8 cellular contexts compared by ENCODE assay signal in genomic region chr17:18224428-18225120, GRCh38. TPM values are rescaled to one million over a fixed set of nuclear protein-coding genes. Genes with fewer than 3 reads are reported as not detected.
DNase-seq lines count a peak whose midpoint lies in the region; ATAC-seq and TF ChIP-seq lines count a peak whose summit lies in the region.

No MANE protein-coding gene starts in this region.

- POLR2A ChIA-PET in activated CD8-positive, alpha-beta T cell treated with anti-CD3 and anti-CD28 coated beads, Interleukin-2, amount 10 ng/mL, durations not matched to agents 7 days and 5 days (lab: Charles Lee), result no interaction called here

- peak overlapping the region; percentile 83 for H3K4me3 Mint-ChIP-seq in HFFc6
- H3K4me3 Mint-ChIP-seq in activated CD8-positive, alpha-beta T cell treated with anti-CD3 and anti-CD28 coated beads, Interleukin-2, amount 10 ng/mL, durations not matched to agents 7 days and 5 days, result peak overlapping the region; percentile 59

- peak overlapping the region; percentile 98 for H3K4me3 ChIP-seq in right cardiac atrium (ENCODE audit: low read length)
- H3K4me3 ChIP-seq in skin epidermis, result peak overlapping the region in 5 of 7 experiments; percentile 9 to 63 (median 23)
- H3K4me3 ChIP-seq in lower leg skin (ENCODE audit: low read depth, poor library complexity, severe bottlenecking), result no peak overlapping the region

- intact Hi-C loops in right cardiac atrium (cut with DNase I), result no loop called here
- intact Hi-C loops in lower leg skin (cut with DNase I; ENCODE audit: low total_unique reads), result no loop called here

- no peaks in the 10 kb centered on the region for H3K9me3 ChIP-seq in right cardiac atrium (ENCODE audit: control insufficient read depth, low read length)

- peaks cover 53% of the 10 kb centered on the region for H3K4me1 Mint-ChIP-seq in HFFc6 (ENCODE audit: low read depth)
- peaks cover 28% of the 10 kb centered on the region for H3K4me1 Mint-ChIP-seq in activated CD8-positive, alpha-beta T cell treated with anti-CD3 and anti-CD28 coated beads, Interleukin-2, amount 10 ng/mL, durations not matched to agents 7 days and 5 days (ENCODE audit: low read depth)

- H3K36me3 Mint-ChIP-seq in HFFc6 (ENCODE audit: low read depth), result peaks cover 6% of the 10 kb centered on the region
- H3K36me3 Mint-ChIP-seq in activated CD8-positive, alpha-beta T cell treated with anti-CD3 and anti-CD28 coated beads, Interleukin-2, amount 10 ng/mL, durations not matched to agents 7 days and 5 days (ENCODE audit: low read depth), result no peaks in the 10 kb centered on the region

- H3K27ac ChIP-seq in right cardiac atrium (ENCODE audit: low read length) (peak overlapping the region; percentile 62), skin epidermis (peak overlapping the region in 8 of 21 experiments; percentile 25 to 82 (median 49))

- WGBS in right cardiac atrium, result 36% methylated on average over 21 of the region's 21 CpGs
- 45 to 48% methylated on average over 21 of the region's 21 CpGs for WGBS in lower leg skin, 2 donors

- H3K27me3 ChIP-seq in right cardiac atrium (ENCODE audit: control insufficient read depth, insufficient read depth), result no peaks in the 10 kb centered on the region

- H3K9me3 Mint-ChIP-seq in HFFc6, result no peaks in the 10 kb centered on the region
- H3K9me3 Mint-ChIP-seq in activated CD8-positive, alpha-beta T cell treated with anti-CD3 and anti-CD28 coated beads, Interleukin-2, amount 10 ng/mL, durations not matched to agents 7 days and 5 days (ENCODE audit: insufficient read depth), result no peaks in the 10 kb centered on the region

- DNase-seq in HFFc6 (no peak), right cardiac atrium (peak; percentile 60 to 81 (median 79)), lower leg skin (ENCODE audit: low spot score in 2 of 2) (no peak), RPMI8226 (no peak)
- no peak for DNase-seq in activated CD8-positive, alpha-beta T cell treated with anti-CD3 and anti-CD28 coated beads, Interleukin-2, amount 10 ng/mL, durations not matched to agents 7 days and 5 days

- no peak for ATAC-seq in activated CD8-positive, alpha-beta T cell treated with anti-CD3 and anti-CD28 coated beads, Interleukin-2, amount 10 ng/mL, durations not matched to agents 7 days and 5 days
- ATAC-seq in right cardiac atrium (peak; percentile 61 to 67), HG03432 (IDR thresholded peaks at IDR 0.05; ENCODE audit: unreplicated experiment) (no peak), GM19397 (IDR thresholded peaks at IDR 0.05; ENCODE audit: unreplicated experiment) (no peak)

- TF ChIP-seq POLR2A in lower leg skin (IDR thresholded peaks at IDR 0.05), result no peak

- H3K27ac Mint-ChIP-seq in HFFc6, result peak overlapping the region; percentile 86
- H3K27ac Mint-ChIP-seq in activated CD8-positive, alpha-beta T cell treated with anti-CD3 and anti-CD28 coated beads, Interleukin-2, amount 10 ng/mL, durations not matched to agents 7 days and 5 days, result peak overlapping the region; percentile 74

- H3K27me3 Mint-ChIP-seq in HFFc6 (ENCODE audit: insufficient read depth), result no peaks in the 10 kb centered on the region; the same call in 1 of the 2 replicates
- H3K27me3 Mint-ChIP-seq in activated CD8-positive, alpha-beta T cell treated with anti-CD3 and anti-CD28 coated beads, Interleukin-2, amount 10 ng/mL, durations not matched to agents 7 days and 5 days (ENCODE audit: low read depth), result no peaks in the 10 kb centered on the region

- TF ChIP-seq CTCF in HFFc6 (IDR thresholded peaks at IDR 0.05), result no peak
- TF ChIP-seq CTCF in lower leg skin (IDR thresholded peaks at IDR 0.05), result no peak

- H3K4me1 ChIP-seq in right cardiac atrium (ENCODE audit: control insufficient read depth, insufficient read depth, low read length), result no peaks in the 10 kb centered on the region

- CTCF ChIA-PET in activated CD8-positive, alpha-beta T cell treated with anti-CD3 and anti-CD28 coated beads, Interleukin-2, amount 10 ng/mL, durations not matched to agents 7 days and 5 days (lab: Charles Lee), result no interaction called here

RNA-seq across cellular contexts. Expression of gene LLGL1, which starts 0.9 kb away (rescaled TPM):
- total RNA-seq in HFFc6 (2021; fragmentation: NEBNext Ultra II Directional; extraction: Animal tissue kit (Norgen Biotek cat#: 25700)), result 10 to 100 TPM; 38.0 to 50.8 (median 41.0) TPM
- total RNA-seq in activated CD8-positive, alpha-beta T cell treated with anti-CD3 and anti-CD28 coated beads, Interleukin-2, amount 10 ng/mL, durations not matched to agents 7 days and 5 days, result 10 to 100 TPM; 27.1 to 27.3 TPM
- total RNA-seq in right cardiac atrium, result 10 to 100 TPM; 11.2 to 13.9 (median 12.6) TPM
- polyA plus RNA-seq in right cardiac atrium, result 8.6 TPM
- 10 to 100 TPM; 24.5 to 32.7 (median 29.3) TPM for total RNA-seq in lower leg skin

RNA-seq across cellular contexts. Expression of gene FLII, which starts 34.0 kb away (rescaled TPM):
- total RNA-seq in HFFc6 (2021; fragmentation: NEBNext Ultra II Directional; extraction: Animal tissue kit (Norgen Biotek cat#: 25700)), result 100 to 1,000 TPM; 347 to 472 (median 438) TPM
- total RNA-seq in activated CD8-positive, alpha-beta T cell treated with anti-CD3 and anti-CD28 coated beads, Interleukin-2, amount 10 ng/mL, durations not matched to agents 7 days and 5 days, result 100 to 1,000 TPM; 338 to 364 TPM
- total RNA-seq in right cardiac atrium (100 to 1,000 TPM; 176 to 217 (median 194) TPM), lower leg skin (100 to 1,000 TPM; 202 to 292 (median 238) TPM)
- 166 TPM for polyA plus RNA-seq in right cardiac atrium

RNA-seq across cellular contexts. Expression of gene MIEF2, which starts 35.9 kb away (rescaled TPM):
- total RNA-seq in HFFc6 (2021; fragmentation: NEBNext Ultra II Directional; extraction: Animal tissue kit (Norgen Biotek cat#: 25700)), result 10 to 100 TPM; 13.3 to 19.9 (median 16.6) TPM
- total RNA-seq in activated CD8-positive, alpha-beta T cell treated with anti-CD3 and anti-CD28 coated beads, Interleukin-2, amount 10 ng/mL, durations not matched to agents 7 days and 5 days, result 10 to 100 TPM in 1 of 2 experiments, 1 to 10 TPM in 1; 9.0 to 11.1 TPM
- total RNA-seq in right cardiac atrium, result 10 to 100 TPM; 17.6 to 20.7 (median 19.6) TPM
- 13.1 TPM for polyA plus RNA-seq in right cardiac atrium
- 10 to 100 TPM; 24.3 to 57.7 (median 34.2) TPM for total RNA-seq in lower leg skin

RNA-seq across cellular contexts. Expression of gene ALKBH5, which starts 40.9 kb away (rescaled TPM):
- total RNA-seq in HFFc6 (2021; fragmentation: NEBNext Ultra II Directional; extraction: Animal tissue kit (Norgen Biotek cat#: 25700)), result 100 to 1,000 TPM in 3 of 6 experiments, 10 to 100 TPM in 3; 90.2 to 117 (median 103) TPM
- total RNA-seq in activated CD8-positive, alpha-beta T cell treated with anti-CD3 and anti-CD28 coated beads, Interleukin-2, amount 10 ng/mL, durations not matched to agents 7 days and 5 days, result 100 to 1,000 TPM; 117 to 121 TPM
- total RNA-seq in right cardiac atrium (100 to 1,000 TPM; 180 to 195 (median 185) TPM), lower leg skin (10 to 100 TPM; 56.0 to 87.2 (median 76.4) TPM)
- polyA plus RNA-seq in right cardiac atrium, result 112 TPM

Comparison
In these comparisons a context has a peak if more than half of its experiments do, and no peak if none do; other contexts are left out.
1. DNase-seq: peak in right cardiac atrium (3 of 3); none in HFFc6 (single experiment), activated CD8-positive, alpha-beta T cell treated with anti-CD3 and anti-CD28 coated beads, Interleukin-2, amount 10 ng/mL, durations not matched to agents 7 days and 5 days (single experiment), lower leg skin (0 of 2) and RPMI8226 (single experiment).
2. ATAC-seq: peak in right cardiac atrium (2 of 2); none in activated CD8-positive, alpha-beta T cell treated with anti-CD3 and anti-CD28 coated beads, Interleukin-2, amount 10 ng/mL, durations not matched to agents 7 days and 5 days (single experiment), HG03432 (single experiment) and GM19397 (single experiment).